ENCODE assay signal across 8 cellular contexts in genomic region chr12:85076688-85077430, GRCh38. TPM values are rescaled to one million over a fixed set of nuclear protein-coding genes. Genes with fewer than 3 reads are reported as not detected.
DNase-seq lines count a peak whose midpoint lies in the region; ATAC-seq and TF ChIP-seq lines count a peak whose summit lies in the region.

No MANE protein-coding gene starts in this region.

- peak; percentile 77 for ATAC-seq in GM18870 (IDR thresholded peaks at IDR 0.05; ENCODE audit: unreplicated experiment)
- peak; percentile 88 for ATAC-seq in HG03432 (IDR thresholded peaks at IDR 0.05; ENCODE audit: unreplicated experiment)

- no peaks in the 10 kb centered on the region for H3K9me3 ChIP-seq in liver (ENCODE audit: control insufficient read depth in 4 of 4, low read length in 3 of 4)

- H3K9ac ChIP-seq in liver (ENCODE audit: low read depth in 1 of 2, low read length in 2 of 2) = no peak overlapping the region

- TF ChIP-seq CTCF in AG10803 (conservative IDR thresholded peaks at IDR 0.05; ENCODE audit: low read length) (peak; percentile 71), astrocyte of the spinal cord (IDR thresholded peaks at IDR 0.05; ENCODE audit: low read depth, low read length) (peak; percentile 49), liver (IDR thresholded peaks at IDR 0.05; ENCODE audit: low read depth, low read length, missing input control) (peak; percentile 23)

- in situ Hi-C loops in astrocyte of the spinal cord (cut with HindIII; ENCODE audit: low sequenced_read_pairs) = no loop called here

- 0% methylated on average over 1 of the region's 1 CpG for WGBS in liver

- H3K4me3 ChIP-seq in AG10803 (ENCODE audit: low read length) = no peak overlapping the region
- no peak overlapping the region for H3K4me3 ChIP-seq in astrocyte of the spinal cord (ENCODE audit: low read depth, low read length)
- no peak overlapping the region for H3K4me3 ChIP-seq in liver (ENCODE audit: low read depth in 1 of 3, low read length in 3 of 3)

- no peaks in the 10 kb centered on the region for H3K27me3 ChIP-seq in liver (ENCODE audit: control insufficient read depth in 4 of 4, insufficient read depth in 4 of 4, low read length in 3 of 4)

- H3K27ac ChIP-seq in liver (ENCODE audit: low read depth in 1 of 2, low read length in 2 of 2) = no peak overlapping the region

- DNase-seq in AG10803 (ENCODE audit: low read depth) (peak; percentile 86), NCI-H345 treated with DMSO at 0.1 percent for 48 hours (lab: John Stamatoyannopoulos, UW; ENCODE audit: unreplicated experiment) (peak; percentile 54), astrocyte of the spinal cord (ENCODE audit: low read depth, low spot score) (peak; percentile 93), DMS79 treated with DMSO at 0.1 percent for 48 hours (lab: John Stamatoyannopoulos, UW) (no peak)
- DNase-seq in activated naive CD4-positive, alpha-beta T cell treated with Interleukin-2 at 50 U/mL for 16 hours = no peak

- H3K4me1 ChIP-seq in liver (ENCODE audit: control insufficient read depth in 4 of 4, insufficient read depth in 4 of 4, low read length in 3 of 4) = no peaks in the 10 kb centered on the region

- H3K36me3 ChIP-seq in liver (ENCODE audit: control insufficient read depth in 4 of 4, insufficient read depth in 3 of 4, low read depth in 1 of 4, low read length in 3 of 4) = no peaks in the 10 kb centered on the region

- TF ChIP-seq RAD21 in liver (IDR thresholded peaks at IDR 0.05) = peak; percentile 69 to 71

TF ChIP-seq in liver, 16 proteins besides CTCF, POLR2A, EP300 and RAD21:
- no peak for TF ChIP-seq TAF1 (conservative IDR thresholded peaks at IDR 0.05)
- TF ChIP-seq HNF4G (IDR thresholded peaks at IDR 0.05) = no peak
- TF ChIP-seq GABPA (IDR thresholded peaks at IDR 0.05 in 1 of 2, conservative IDR thresholded peaks at IDR 0.05 in 1 of 2) = no peak
- TF ChIP-seq JUND (IDR thresholded peaks at IDR 0.05) = no peak
- TF ChIP-seq SP1 (IDR thresholded peaks at IDR 0.05) = no peak

RNA-seq across cellular contexts. Expression of gene LRRIQ1, which starts 40.7 kb away (rescaled TPM):
- total RNA-seq in liver = under 1 TPM; 0.05 to 0.08 TPM
- polyA plus RNA-seq in liver = not detected

RNA-seq across cellular contexts. Expression of gene TSPAN19, which starts 40.8 kb away (rescaled TPM):
- total RNA-seq in liver = not detected
- polyA plus RNA-seq in liver = not detected

Comparison
In these comparisons a context has a peak if more than half of its experiments do, and no peak if none do; other contexts are left out.
1. DNase-seq: peak in AG10803 (single experiment), NCI-H345 treated with DMSO at 0.1 percent for 48 hours (single experiment) and astrocyte of the spinal cord (single experiment); none in activated naive CD4-positive, alpha-beta T cell treated with Interleukin-2 at 50 U/mL for 16 hours (single experiment) and DMS79 treated with DMSO at 0.1 percent for 48 hours (single experiment).
2. Peak in every context shown above with its lines, with median percentiles within 50 percentile points of each other: CTCF ChIP-seq.